In genomic region chr10:3222068-3222467, GRCh38 we compare ENCODE assay signal across 12 cellular contexts. TPM values are rescaled to one million over a fixed set of nuclear protein-coding genes. Genes with fewer than 3 reads are reported as not detected.
DNase-seq lines count a peak whose midpoint lies in the region; TF ChIP-seq lines count a peak whose summit lies in the region.
"Had no signal": no experiment of that assay in that cellular context is flagged by ENCODE, and none has a peak within 500 bp of the region (broad histone marks: within the 10 kb centered on the region; RNA-seq: fewer than 3 reads in every experiment).

No MANE protein-coding gene starts in this region.

- H3K9me3 ChIP-seq in MM.1S (replicated peaks; ENCODE audit: insufficient read depth, low read length) (no peaks in the 10 kb centered on the region), ovary (no peaks in the 10 kb centered on the region)

- DNase-seq in ELR (ENCODE audit: low read depth): peak; percentile 9
- DNase-seq in MM.1S: no peak
- peak; percentile 63 for DNase-seq in brain microvascular endothelial cell
- DNase-seq in nephron progenitor cell: no peak
- no peak for DNase-seq in GDM1 (lab: John Stamatoyannopoulos, UW)
- no peak for DNase-seq in UCSD-AML1 (lab: John Stamatoyannopoulos, UW; ENCODE audit: unreplicated experiment)
- no peak for DNase-seq in ovary
- DNase-seq in NCI-H748 treated with DMSO at 0.1 percent for 48 hours (lab: John Stamatoyannopoulos, UW): no peak
- DNase-seq: activated CD4-positive, alpha-beta memory T cell treated with anti-CD3 and anti-CD28 coated beads, Interleukin-2, amount 10 ng/mL, durations not matched to agents 7 days and 5 days; activated naive CD8-positive, alpha-beta T cell treated with anti-CD3 and anti-CD28 coated beads, Interleukin-2, amount 10 ng/mL, durations not matched to agents 7 days and 5 days; DMS79; NCI-H345 had no signal

- in situ Hi-C loops in brain microvascular endothelial cell (cut with HindIII; ENCODE audit: low pct_ligation_motif_present, low sequenced_read_pairs): loop anchor here (25.0 kb wide), 1 partner anchor 1565 kb away; no protein-coding TSS in a partner anchor

- H3F3A ChIP-seq in MM.1S (ENCODE audit: insufficient read depth, low read length): no peaks in the 10 kb centered on the region

- H3K4me1 ChIP-seq in MM.1S (ENCODE audit: low read length): no peaks in the 10 kb centered on the region
- H3K4me1 ChIP-seq in ovary (ENCODE audit: insufficient read depth): peaks cover 1% of the 10 kb centered on the region

- no peaks in the 10 kb centered on the region for H3K9me2 ChIP-seq in MM.1S (replicated peaks; ENCODE audit: insufficient read depth, low read length)

- peak overlapping the region; percentile 36 for H3K4me3 ChIP-seq in MM.1S (ENCODE audit: low read length)
- no peak overlapping the region for H3K4me3 ChIP-seq in brain microvascular endothelial cell (ENCODE audit: low read depth, low read length)
- H3K4me3 ChIP-seq in ovary: no peak overlapping the region

- TF ChIP-seq CTCF in MM.1S (IDR thresholded peaks at IDR 0.05; ENCODE audit: low read length) (peak; percentile 31), brain microvascular endothelial cell (IDR thresholded peaks at IDR 0.05; ENCODE audit: low read depth, low read length, missing control alignments) (peak; percentile 53), nephron progenitor cell (IDR thresholded peaks at IDR 0.05) (peak; percentile 29), ovary (IDR thresholded peaks at IDR 0.05) (no peak)

- peaks cover 4% of the 10 kb centered on the region for H3K27me3 Mint-ChIP-seq in nephron progenitor cell (ENCODE audit: low read depth, poor library complexity)

- intact Hi-C loops in ovary (cut with DNase I): no loop called here

- no peak overlapping the region for H3K4me3 Mint-ChIP-seq in nephron progenitor cell
- H3K4me3 Mint-ChIP-seq: activated CD4-positive, alpha-beta memory T cell treated with anti-CD3 and anti-CD28 coated beads, Interleukin-2, amount 10 ng/mL, durations not matched to agents 7 days and 5 days; activated naive CD8-positive, alpha-beta T cell treated with anti-CD3 and anti-CD28 coated beads, Interleukin-2, amount 10 ng/mL, durations not matched to agents 7 days and 5 days had no signal

- no peak overlapping the region for H3K27ac Mint-ChIP-seq in nephron progenitor cell
- H3K27ac Mint-ChIP-seq: activated CD4-positive, alpha-beta memory T cell treated with anti-CD3 and anti-CD28 coated beads, Interleukin-2, amount 10 ng/mL, durations not matched to agents 7 days and 5 days; activated naive CD8-positive, alpha-beta T cell treated with anti-CD3 and anti-CD28 coated beads, Interleukin-2, amount 10 ng/mL, durations not matched to agents 7 days and 5 days had no signal

- no peak overlapping the region for H3K9ac ChIP-seq in MM.1S (ENCODE audit: low read length)

- no peak for TF ChIP-seq POLR2A in ovary (IDR thresholded peaks at IDR 0.05)

- H4K20me1 ChIP-seq in MM.1S (ENCODE audit: insufficient read depth, low read length): no peaks in the 10 kb centered on the region

- H3K4me2 ChIP-seq in MM.1S (ENCODE audit: low read depth, low read length): peak overlapping the region; percentile 47; the same call in 1 of the 2 replicates

- peaks cover 4% of the 10 kb centered on the region for H3K36me3 Mint-ChIP-seq in nephron progenitor cell (ENCODE audit: low read depth)

- peaks cover 10% of the 10 kb centered on the region for H3K9me3 Mint-ChIP-seq in nephron progenitor cell

- H3K27ac ChIP-seq in MM.1S (ENCODE audit: low read length) (no peak overlapping the region), brain microvascular endothelial cell (peak overlapping the region; percentile 66), ovary (no peak overlapping the region)

- no peaks in the 10 kb centered on the region for H3K27me3 ChIP-seq in MM.1S (replicated peaks; ENCODE audit: insufficient read depth, low read length)
- no peaks in the 10 kb centered on the region for H3K27me3 ChIP-seq in brain microvascular endothelial cell (replicated peaks)
- H3K27me3 ChIP-seq in ovary: no peaks in the 10 kb centered on the region

- H3K4me1 Mint-ChIP-seq in nephron progenitor cell: no peaks in the 10 kb centered on the region

- no peaks in the 10 kb centered on the region for H3K36me3 ChIP-seq in MM.1S (replicated peaks; ENCODE audit: insufficient read depth, low read length)
- no peaks in the 10 kb centered on the region for H3K36me3 ChIP-seq in brain microvascular endothelial cell (replicated peaks)
- H3K36me3 ChIP-seq in ovary: no peaks in the 10 kb centered on the region

- no peak for TF ChIP-seq EP300 in ovary (IDR thresholded peaks at IDR 0.05)

- 71 to 74% (median 72%) methylated on average over 10 of the region's 10 CpGs for WGBS in ovary, 3 donors

- peak overlapping the region; percentile 54 for H2AFZ ChIP-seq in MM.1S (ENCODE audit: low read length)

- no peaks in the 10 kb centered on the region for H3K79me2 ChIP-seq in MM.1S (ENCODE audit: low read length)

RNA-seq across cellular contexts. Expression of gene PITRM1, which starts 49.5 kb away (rescaled TPM):
- 10 to 100 TPM; 46.6 to 95.8 (median 73.7) TPM for total RNA-seq in ovary
- polyA plus RNA-seq in ovary: 100 to 1,000 TPM in 1 of 2 donors, 10 to 100 TPM in 1; 50.1 to 107 TPM

Comparison
In these comparisons a context has a peak if more than half of its experiments do, and no peak if none do; other contexts are left out.
1. DNase-seq: peak in ELR (single experiment) and brain microvascular endothelial cell (single experiment); none in MM.1S (single experiment), nephron progenitor cell (single experiment), GDM1 (single experiment), UCSD-AML1 (single experiment), ovary (0 of 5) and NCI-H748 treated with DMSO at 0.1 percent for 48 hours (single experiment).
2. CTCF ChIP-seq: peak in MM.1S (single experiment), brain microvascular endothelial cell (single experiment) and nephron progenitor cell (single experiment); none in ovary (0 of 3).